Comparison of ENCODE assay signal across 1 cellular context in genomic region chr5:96529559-96529958, GRCh38.
TF ChIP-seq lines count a peak whose summit lies in the region.

No MANE protein-coding gene starts in this region.

TF ChIP-seq in endothelial cell of umbilical vein, 7 proteins besides CTCF, POLR2A, EP300 and RAD21:
- TF ChIP-seq MYC (IDR thresholded peaks at IDR 0.05; ENCODE audit: low read depth, low read length) = no peak
- TF ChIP-seq POLR2AphosphoS5 (IDR thresholded peaks at IDR 0.05; ENCODE audit: insufficient read depth, low read depth, low read length) = no peak
- TF ChIP-seq GATA2 (IDR thresholded peaks at IDR 0.05; ENCODE audit: insufficient read depth, insufficient read length, low read depth, low read length) = no peak
- no peak for TF ChIP-seq FOS (IDR thresholded peaks at IDR 0.05; ENCODE audit: borderline replicate concordance, insufficient read depth, low read length)
- no peak for TF ChIP-seq JUN (IDR thresholded peaks at IDR 0.05; ENCODE audit: borderline replicate concordance, insufficient read depth, insufficient read length, low read depth)
- no peak for TF ChIP-seq MAX (IDR thresholded peaks at IDR 0.05; ENCODE audit: insufficient read depth, insufficient read length)
